In genomic region chr16:55817236-55817912, GRCh38 we compare ENCODE assay signal across 2 cellular contexts.
A peak's percentile ranks its signal among the peaks of the same experiment; 100 is the strongest.
TF ChIP-seq lines count a peak whose summit lies in the region.

No MANE protein-coding gene starts in this region.

TF ChIP-seq in HEK293, 187 proteins besides CTCF, POLR2A, EP300 and RAD21:
- TF ChIP-seq, protein P1, sequence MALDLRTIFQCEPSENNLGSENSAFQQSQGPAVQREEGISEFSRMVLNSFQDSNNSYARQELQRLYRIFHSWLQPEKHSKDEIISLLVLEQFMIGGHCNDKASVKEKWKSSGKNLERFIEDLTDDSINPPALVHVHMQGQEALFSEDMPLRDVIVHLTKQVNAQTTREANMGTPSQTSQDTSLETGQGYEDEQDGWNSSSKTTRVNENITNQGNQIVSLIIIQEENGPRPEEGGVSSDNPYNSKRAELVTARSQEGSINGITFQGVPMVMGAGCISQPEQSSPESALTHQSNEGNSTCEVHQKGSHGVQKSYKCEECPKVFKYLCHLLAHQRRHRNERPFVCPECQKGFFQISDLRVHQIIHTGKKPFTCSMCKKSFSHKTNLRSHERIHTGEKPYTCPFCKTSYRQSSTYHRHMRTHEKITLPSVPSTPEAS (tag by site-specific recombination; IDR thresholded peaks at IDR 0.05): peak; percentile 56
- TF ChIP-seq HIC1 (tag by site-specific recombination; IDR thresholded peaks at IDR 0.05) (no peak), ZBTB1 (tag by site-specific recombination; IDR thresholded peaks at IDR 0.05) (no peak), ZNF302 (tag by site-specific recombination; IDR thresholded peaks at IDR 0.05; ENCODE audit: low read depth) (no peak)

TF ChIP-seq in H1, 55 proteins besides CTCF, POLR2A, EP300 and RAD21:
- no peak for TF ChIP-seq EGR1 (IDR thresholded peaks at IDR 0.05; ENCODE audit: borderline replicate concordance, low read depth, low read length)
- TF ChIP-seq JUND (IDR thresholded peaks at IDR 0.05; ENCODE audit: low read length): no peak
- TF ChIP-seq POU5F1 (IDR thresholded peaks at IDR 0.05; ENCODE audit: low read depth, low read length): no peak
- no peak for TF ChIP-seq FOSL1 (IDR thresholded peaks at IDR 0.05; ENCODE audit: insufficient read depth, low read depth, low read length)
- TF ChIP-seq ASH2L (IDR thresholded peaks at IDR 0.05; ENCODE audit: low read length): no peak
- TF ChIP-seq TAF7 (optimal IDR thresholded peaks at IDR 0.05; ENCODE audit: borderline replicate concordance, low read depth, low read length): no peak
- TF ChIP-seq CEBPB (IDR thresholded peaks at IDR 0.05; ENCODE audit: low read depth, low read length): no peak
- TF ChIP-seq RBBP5 (IDR thresholded peaks at IDR 0.05; ENCODE audit: borderline replicate concordance, low read depth, low read length): no peak
- no peak for TF ChIP-seq SAP30 (IDR thresholded peaks at IDR 0.05; ENCODE audit: insufficient read depth, insufficient replicate concordance, low read length)
- TF ChIP-seq SP4 (IDR thresholded peaks at IDR 0.05; ENCODE audit: low read length): no peak
- TF ChIP-seq CBX5 (IDR thresholded peaks at IDR 0.05; ENCODE audit: low read depth, low read length): no peak
- TF ChIP-seq BRCA1 (IDR thresholded peaks at IDR 0.05; ENCODE audit: low read depth, low read length): no peak
